ENCODE assay signal across 8 cellular contexts in the genomic region with DNA sequence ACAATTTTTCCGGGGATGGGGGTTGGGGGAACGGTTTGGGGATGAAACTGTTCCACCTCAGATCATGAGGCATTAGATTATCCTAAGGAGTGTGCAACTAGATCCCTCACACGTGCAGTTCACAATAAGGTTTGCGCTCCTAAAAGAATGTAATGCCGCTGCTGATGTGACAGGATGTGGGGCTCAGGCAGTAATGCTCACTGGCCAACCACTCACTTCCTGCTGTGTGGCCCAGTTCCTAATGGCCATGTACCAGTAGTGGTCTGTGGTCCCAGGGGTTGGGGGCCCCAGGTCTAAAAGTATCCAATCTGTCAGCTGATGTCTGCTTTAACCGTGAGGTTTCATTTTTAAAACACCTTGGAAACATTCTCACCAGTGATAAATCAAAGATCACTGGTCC. TPM values are rescaled to one million over a fixed set of nuclear protein-coding genes. Genes with fewer than 3 reads are reported as not detected.
DNase-seq lines count a peak whose midpoint lies in the region; ATAC-seq and TF ChIP-seq lines count a peak whose summit lies in the region.

No MANE protein-coding gene starts in this region.

- no peak for TF ChIP-seq CTCF in fibroblast of mammary gland (conservative IDR thresholded peaks at IDR 0.05; ENCODE audit: control insufficient read depth, insufficient read depth, low read depth, low read length)
- TF ChIP-seq CTCF in prostate gland (IDR thresholded peaks at IDR 0.05), result no peak

- H3K4me3 ChIP-seq in fibroblast of mammary gland (ENCODE audit: control insufficient read depth, low read depth, low read length), result peak overlapping the region; percentile 82
- H3K4me3 ChIP-seq in prostate gland, result no peak overlapping the region

- H3K36me3 Mint-ChIP-seq in activated CD4-positive, alpha-beta T cell treated with anti-CD3 and anti-CD28 coated beads for 36 hours (ENCODE audit: low read depth), result peaks cover 39% of the 10 kb centered on the region
- no peaks in the 10 kb centered on the region for H3K36me3 Mint-ChIP-seq in T-helper 17 cell (ENCODE audit: low read depth)

- H3K27me3 ChIP-seq in prostate gland (replicated peaks; ENCODE audit: insufficient read depth), result no peaks in the 10 kb centered on the region

- ATAC-seq in activated CD4-positive, alpha-beta T cell treated with anti-CD3 and anti-CD28 coated beads for 36 hours, result no peak
- ATAC-seq in T-helper 17 cell, result no peak
- peak; percentile 24 for ATAC-seq in stimulated activated naive CD8-positive, alpha-beta T cell treated with anti-CD3 and anti-CD28 coated beads, Interleukin-15, amount 100 ng/mL, for 72 hours

- H3K27me3 Mint-ChIP-seq in activated CD4-positive, alpha-beta T cell treated with anti-CD3 and anti-CD28 coated beads for 36 hours, result no peaks in the 10 kb centered on the region
- H3K27me3 Mint-ChIP-seq in T-helper 17 cell, result no peaks in the 10 kb centered on the region
- no peaks in the 10 kb centered on the region for H3K27me3 Mint-ChIP-seq in stimulated activated naive CD8-positive, alpha-beta T cell treated with anti-CD3 and anti-CD28 coated beads, Interleukin-15, amount 100 ng/mL, for 72 hours

- peak overlapping the region; percentile 96 for H3K4me3 Mint-ChIP-seq in activated CD4-positive, alpha-beta T cell treated with anti-CD3 and anti-CD28 coated beads for 36 hours
- H3K4me3 Mint-ChIP-seq in T-helper 17 cell, result peak overlapping the region; percentile 97
- H3K4me3 Mint-ChIP-seq in stimulated activated naive CD8-positive, alpha-beta T cell treated with anti-CD3 and anti-CD28 coated beads, Interleukin-15, amount 100 ng/mL, for 72 hours, result peak overlapping the region; percentile 92 to 96

- H3K4me1 ChIP-seq in prostate gland (replicated peaks), result peaks cover 7% of the 10 kb centered on the region

- no peaks in the 10 kb centered on the region for H3K36me3 ChIP-seq in prostate gland

- POLR2A ChIA-PET in activated CD4-positive, alpha-beta T cell treated with anti-CD3 and anti-CD28 coated beads for 36 hours (lab: Charles Lee), result interaction anchor here (1.2 kb wide), 1 partner anchor 205 kb away, joined by 3 read pairs; no protein-coding TSS in a partner anchor

- peaks cover 7% of the 10 kb centered on the region for H3K9me3 Mint-ChIP-seq in activated CD4-positive, alpha-beta T cell treated with anti-CD3 and anti-CD28 coated beads for 36 hours (ENCODE audit: low read depth)
- peaks cover 7 to 8% of the 10 kb centered on the region in 2 donors for H3K9me3 Mint-ChIP-seq in stimulated activated naive CD8-positive, alpha-beta T cell treated with anti-CD3 and anti-CD28 coated beads, Interleukin-15, amount 100 ng/mL, for 72 hours

- WGBS in prostate gland, result 78% methylated on average over 6 of the region's 6 CpGs

- H3K9me3 ChIP-seq in T-helper 17 cell (ENCODE audit: control insufficient read depth, low read length, poor library complexity, severe bottlenecking) (no peaks in the 10 kb centered on the region), prostate gland (no peaks in the 10 kb centered on the region)

- peaks cover 56% of the 10 kb centered on the region for H3K4me1 Mint-ChIP-seq in activated CD4-positive, alpha-beta T cell treated with anti-CD3 and anti-CD28 coated beads for 36 hours
- peaks cover 40% of the 10 kb centered on the region for H3K4me1 Mint-ChIP-seq in T-helper 17 cell
- H3K4me1 Mint-ChIP-seq in stimulated activated naive CD8-positive, alpha-beta T cell treated with anti-CD3 and anti-CD28 coated beads, Interleukin-15, amount 100 ng/mL, for 72 hours, result peaks cover 58% of the 10 kb centered on the region

- peak; percentile 40 for DNase-seq in activated CD4-positive, alpha-beta T cell treated with anti-CD3 and anti-CD28 coated beads for 36 hours
- no peak for DNase-seq in activated CD4-positive, alpha-beta T cell treated with anti-CD3 and anti-CD28 coated beads, Interleukin-2, amount 50 U/mL, for 1 hour
- peak in 1 of 3 donors; percentile 10 for DNase-seq in T-helper 17 cell
- DNase-seq in fibroblast of mammary gland (ENCODE audit: low read depth), result no peak
- peak in 1 of 2 donors; percentile 77 for DNase-seq in stimulated activated naive CD8-positive, alpha-beta T cell treated with anti-CD3 and anti-CD28 coated beads, Interleukin-15, amount 100 ng/mL, for 72 hours
- no peak for DNase-seq in amygdala (lab: John Stamatoyannopoulos, UW)
- DNase-seq in SIG-M5 (lab: John Stamatoyannopoulos, UW), result no peak
- no peak for DNase-seq in prostate gland (ENCODE audit: low spot score)

- H3K27ac Mint-ChIP-seq in activated CD4-positive, alpha-beta T cell treated with anti-CD3 and anti-CD28 coated beads for 36 hours, result peak overlapping the region; percentile 90
- peak overlapping the region; percentile 96 for H3K27ac Mint-ChIP-seq in T-helper 17 cell
- peak overlapping the region; percentile 4 to 95 for H3K27ac Mint-ChIP-seq in stimulated activated naive CD8-positive, alpha-beta T cell treated with anti-CD3 and anti-CD28 coated beads, Interleukin-15, amount 100 ng/mL, for 72 hours

- CTCF ChIA-PET in activated CD4-positive, alpha-beta T cell treated with anti-CD3 and anti-CD28 coated beads for 36 hours (lab: Charles Lee), result interaction anchor here (1.2 to 1.8 kb wide), 3 partner anchors 28 to 359 kb away, joined by 3 to 8 read pairs (median 5); a partner anchor contains a TSS

- peak overlapping the region in 1 of 2 donors; percentile 8 for H3K27ac ChIP-seq in prostate gland

- no peak for TF ChIP-seq POLR2A in prostate gland (IDR thresholded peaks at IDR 0.05)

- intact Hi-C loops in activated CD4-positive, alpha-beta T cell treated with anti-CD3 and anti-CD28 coated beads for 36 hours (cut with DNase I, micrococcal nuclease), result loop anchor here (1.0 to 10.0 kb wide), 5 partner anchors 7 to 1413 kb away; a partner anchor contains a TSS
- intact Hi-C loops in prostate gland (cut with DNase I), result no loop called here

RNA-seq across cellular contexts. Expression of a gene that starts 2.2 kb away (rescaled TPM):
- 10 to 100 TPM; 34.4 to 37.4 TPM for total RNA-seq in activated CD4-positive, alpha-beta T cell treated with anti-CD3 and anti-CD28 coated beads for 36 hours
- total RNA-seq in T-helper 17 cell (10 to 100 TPM; 47.0 to 53.7 TPM), prostate gland (10 to 100 TPM; 15.5 to 42.7 TPM)

RNA-seq across cellular contexts. Expression of a gene that starts 51.1 kb away (rescaled TPM):
- 10 to 100 TPM; 20.2 to 32.5 TPM for total RNA-seq in activated CD4-positive, alpha-beta T cell treated with anti-CD3 and anti-CD28 coated beads for 36 hours
- 10 to 100 TPM; 24.1 to 25.4 TPM for total RNA-seq in T-helper 17 cell
- total RNA-seq in prostate gland, result 10 to 100 TPM; 30.7 to 55.8 TPM
